In the genomic region with DNA sequence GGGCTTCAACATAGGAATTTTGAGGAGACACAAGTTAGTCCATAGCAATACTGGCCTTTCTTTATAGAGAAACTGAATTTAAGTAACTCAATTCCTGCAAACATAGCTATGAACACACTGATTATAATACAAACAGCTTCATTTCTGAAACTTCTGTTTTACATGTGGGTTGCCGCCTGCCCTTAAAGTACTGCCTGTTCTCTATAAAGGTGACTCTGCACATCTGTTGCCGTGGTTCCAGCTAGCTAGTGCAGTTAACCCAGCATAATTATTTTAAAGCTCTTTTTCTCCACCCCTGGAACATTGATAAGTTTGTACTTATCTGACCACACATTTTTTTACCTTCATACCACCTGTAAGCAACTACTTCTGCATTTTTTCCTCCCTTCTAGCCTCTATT, we compare ENCODE assay signal across 21 cellular contexts.
DNase-seq lines count a peak whose midpoint lies in the region; ATAC-seq and TF ChIP-seq lines count a peak whose summit lies in the region.
"Had no signal": no experiment of that assay in that cellular context is flagged by ENCODE, and none has a peak within 500 bp of the region (broad histone marks: within the 10 kb centered on the region; RNA-seq: fewer than 3 reads in every experiment).

No MANE protein-coding gene starts in this region.

- H3K9me3 ChIP-seq in body of pancreas, result no peaks in the 10 kb centered on the region
- H3K9me3 ChIP-seq in stomach, result no peaks in the 10 kb centered on the region

- DNase-seq in body of pancreas (peak; percentile 56 to 75 (median 65)), stomach (peak; percentile 34)
- DNase-seq in effector memory CD8-positive, alpha-beta T cell, result no peak
- DNase-seq: C1 segment of cervical spinal cord; CD8-positive, alpha-beta T cell; DMS 273 treated with DMSO at 0.1 percent for 48 hours; DND-41; Kasumi-1; NCI-H1092 treated with DMSO at 0.1 percent for 48 hours; NCI-H1436 treated with DMSO at 0.1 percent for 48 hours; NCI-H187 treated with DMSO at 0.1 percent for 48 hours; NCI-H524 treated with DMSO at 0.1 percent for 48 hours; NCI-H82; RPMI8226; SHP77; T-cell had no signal

- peak; percentile 44 for ATAC-seq in GM18909 (IDR thresholded peaks at IDR 0.05; ENCODE audit: poor library complexity, unreplicated experiment)
- ATAC-seq in GM19463 (IDR thresholded peaks at IDR 0.05; ENCODE audit: unreplicated experiment), result peak; percentile 70
- ATAC-seq in body of pancreas, result peak; percentile 85
- ATAC-seq in HG03378 (IDR thresholded peaks at IDR 0.05; ENCODE audit: unreplicated experiment), result no peak
- no peak for ATAC-seq in effector memory CD8-positive, alpha-beta T cell (replicated peaks)
- ATAC-seq in GM21528 (IDR thresholded peaks at IDR 0.05; ENCODE audit: low FRiP score, unreplicated experiment), result no peak
- ATAC-seq: CD8-positive, alpha-beta T cell; K562; T-cell had no signal

- no peaks in the 10 kb centered on the region for H3K4me1 Mint-ChIP-seq in effector memory CD8-positive, alpha-beta T cell (ENCODE audit: low read depth in 2 of 2)
- H3K4me1 Mint-ChIP-seq: T-cell had no signal

- no peaks in the 10 kb centered on the region for H3K36me3 Mint-ChIP-seq in effector memory CD8-positive, alpha-beta T cell (ENCODE audit: insufficient read depth)
- H3K36me3 Mint-ChIP-seq: CD8-positive, alpha-beta T cell; T-cell had no signal

- H3K27me3 ChIP-seq in body of pancreas (no peaks in the 10 kb centered on the region), stomach (no peaks in the 10 kb centered on the region)

- peak overlapping the region; percentile 52 to 79 (median 70) for H3K27ac ChIP-seq in body of pancreas
- H3K27ac ChIP-seq in stomach, result peak overlapping the region in 4 of 5 donors; percentile 38 to 76 (median 58)

- H3K27me3 Mint-ChIP-seq in effector memory CD8-positive, alpha-beta T cell, result peaks cover 5 to 6% of the 10 kb centered on the region in 2 donors

- WGBS in body of pancreas, 2 donors, result 23 to 25% methylated on average over 2 of the region's 2 CpGs
- WGBS in stomach, 5 donors, result 29 to 38% (median 32%) methylated on average over 2 of the region's 2 CpGs

- no peak overlapping the region for H3K4me3 Mint-ChIP-seq in effector memory CD8-positive, alpha-beta T cell
- H3K4me3 Mint-ChIP-seq: CD8-positive, alpha-beta T cell; T-cell had no signal

- no peak for TF ChIP-seq POLR2A in body of pancreas (IDR thresholded peaks at IDR 0.05)
- no peak for TF ChIP-seq POLR2A in stomach (IDR thresholded peaks at IDR 0.05)

- H3K9me3 Mint-ChIP-seq in effector memory CD8-positive, alpha-beta T cell, result peaks cover 0 to 2% of the 10 kb centered on the region in 2 donors
- H3K9me3 Mint-ChIP-seq: CD8-positive, alpha-beta T cell had no signal

- TF ChIP-seq EP300 in stomach (IDR thresholded peaks at IDR 0.05), result no peak

- no peak for TF ChIP-seq CTCF in body of pancreas (IDR thresholded peaks at IDR 0.05)
- no peak for TF ChIP-seq CTCF in stomach (IDR thresholded peaks at IDR 0.05)

- H3K36me3 ChIP-seq in body of pancreas (replicated peaks in 1 of 2; ENCODE audit: insufficient read depth in 1 of 2, low read depth in 2 of 2) (no peaks in the 10 kb centered on the region), stomach (no peaks in the 10 kb centered on the region)

- no peak overlapping the region for H3K27ac Mint-ChIP-seq in effector memory CD8-positive, alpha-beta T cell
- H3K27ac Mint-ChIP-seq: CD8-positive, alpha-beta T cell; T-cell had no signal

- H3K4me1 ChIP-seq in body of pancreas (peaks cover 74% of the 10 kb centered on the region), stomach (peaks cover 0 to 22% (median 11%) of the 10 kb centered on the region in 4 donors)

- intact Hi-C loops in body of pancreas (cut with DNase I), result no loop called here
- intact Hi-C loops in stomach (cut with DNase I; ENCODE audit: low total_unique reads), result no loop called here

- H3K4me3 ChIP-seq in body of pancreas (no peak overlapping the region), stomach (no peak overlapping the region)
- H3K4me3 ChIP-seq: K562 had no signal

Comparison
In these comparisons a context has a peak if more than half of its experiments do, and no peak if none do; other contexts are left out.
1. ATAC-seq: peak in GM18909 (single experiment), GM19463 (single experiment) and body of pancreas (single experiment); none in HG03378 (single experiment), effector memory CD8-positive, alpha-beta T cell (single experiment) and GM21528 (single experiment).
2. DNase-seq: peak in body of pancreas (4 of 4) and stomach (single experiment); none in effector memory CD8-positive, alpha-beta T cell (0 of 3).